ENCODE assay signal across 1 cellular context in genomic region chr19:57632987-57633831, GRCh38.
A peak's percentile ranks its signal among the peaks of the same experiment; 100 is the strongest.
TF ChIP-seq lines count a peak whose summit lies in the region.

TSS of gene ZNF211 (plus strand) at chr19:57633168. CDS start at chr19:57633347, 179 bp downstream.

TF ChIP-seq in HepG2, 621 proteins besides CTCF, POLR2A, EP300 and RAD21 (continued from another document and continues in another):
- TF ChIP-seq TFE3 (CRISPR knock-in tag; IDR thresholded peaks at IDR 0.05) (no peak), DDIT3 (CRISPR knock-in tag; IDR thresholded peaks at IDR 0.05) (no peak), KIAA2018 (CRISPR knock-in tag; IDR thresholded peaks at IDR 0.05; ENCODE audit: borderline replicate concordance) (no peak), ZNF713 (CRISPR knock-in tag; IDR thresholded peaks at IDR 0.05) (no peak), NR2F2 (IDR thresholded peaks at IDR 0.05; ENCODE audit: borderline replicate concordance, low read depth) (no peak), SMAD3 (CRISPR knock-in tag; IDR thresholded peaks at IDR 0.05) (peak; percentile 71; the same call in 1 of the 2 replicates), ZNF724P (CRISPR knock-in tag; IDR thresholded peaks at IDR 0.05; ENCODE audit: borderline replicate concordance) (no peak), ATF1 (CRISPR knock-in tag; IDR thresholded peaks at IDR 0.05) (no peak; the same call in 1 of the 2 replicates), FOXA1 (IDR thresholded peaks at IDR 0.05) (no peak), FOXA1 (CRISPR knock-in tag; IDR thresholded peaks at IDR 0.05) (0 out of 2 replicates have a peak, but pooled peaks have one; percentile 15), IKZF1 (IDR thresholded peaks at IDR 0.05) (no peak), HDAC2 (CRISPR knock-in tag; IDR thresholded peaks at IDR 0.05) (peak; percentile 52), KLF11 (CRISPR knock-in tag; IDR thresholded peaks at IDR 0.05) (0 out of 2 replicates have a peak, but pooled peaks have one; percentile 62), IRF9 (CRISPR knock-in tag; IDR thresholded peaks at IDR 0.05; ENCODE audit: borderline replicate concordance) (no peak), SMARCC2 (IDR thresholded peaks at IDR 0.05) (no peak), PRPF4 (IDR thresholded peaks at IDR 0.05; ENCODE audit: low read depth, low read length, poor library complexity, severe bottlenecking) (no peak), SAP130 (CRISPR knock-in tag; IDR thresholded peaks at IDR 0.05; ENCODE audit: low read depth) (peak; percentile 87), TBX2 (CRISPR knock-in tag; IDR thresholded peaks at IDR 0.05; ENCODE audit: borderline replicate concordance) (peak; percentile 42), HNF4A (CRISPR knock-in tag; IDR thresholded peaks at IDR 0.05) (no peak), ZNF512B (CRISPR knock-in tag; IDR thresholded peaks at IDR 0.05; ENCODE audit: borderline replicate concordance) (no peak), ZNF850 (CRISPR knock-in tag; conservative IDR thresholded peaks at IDR 0.05) (no peak), PITX1 (CRISPR knock-in tag; IDR thresholded peaks at IDR 0.05) (peak; percentile 71; the same call in 1 of the 2 replicates), MNT (IDR thresholded peaks at IDR 0.05) (no peak), ZNF34 (CRISPR knock-in tag; IDR thresholded peaks at IDR 0.05; ENCODE audit: borderline replicate concordance) (no peak), REPIN1 (CRISPR knock-in tag; IDR thresholded peaks at IDR 0.05; ENCODE audit: borderline replicate concordance, low read depth) (peak; percentile 28; the same call in 1 of the 2 replicates), ZBTB39 (CRISPR knock-in tag; IDR thresholded peaks at IDR 0.05) (no peak), ZNF512 (CRISPR knock-in tag; IDR thresholded peaks at IDR 0.05) (no peak), ARID2 (CRISPR knock-in tag; IDR thresholded peaks at IDR 0.05; ENCODE audit: borderline replicate concordance) (no peak), ZNF772 (CRISPR knock-in tag; IDR thresholded peaks at IDR 0.05) (0 out of 2 replicates have a peak, but pooled peaks have one; percentile 30), KDM5B (CRISPR knock-in tag; IDR thresholded peaks at IDR 0.05; ENCODE audit: borderline replicate concordance) (peak; percentile 56; the same call in 1 of the 2 replicates), BRD4 (CRISPR knock-in tag; IDR thresholded peaks at IDR 0.05) (no peak), GABPA (IDR thresholded peaks at IDR 0.05; ENCODE audit: low read depth, low read length) (peak; percentile 79), GABPA (CRISPR knock-in tag; IDR thresholded peaks at IDR 0.05; ENCODE audit: low read depth) (peak; percentile 96), BCL6 (CRISPR knock-in tag; IDR thresholded peaks at IDR 0.05) (no peak; the same call in 1 of the 2 replicates), SCMH1 (CRISPR knock-in tag; IDR thresholded peaks at IDR 0.05; ENCODE audit: borderline replicate concordance) (no peak), MIER3 (CRISPR knock-in tag; IDR thresholded peaks at IDR 0.05; ENCODE audit: borderline replicate concordance) (peak; percentile 33; the same call in 1 of the 2 replicates), TFAP4 (IDR thresholded peaks at IDR 0.05; ENCODE audit: borderline replicate concordance, low read depth) (peak; percentile 73; the same call in 1 of the 2 replicates)
